In the genomic region with DNA sequence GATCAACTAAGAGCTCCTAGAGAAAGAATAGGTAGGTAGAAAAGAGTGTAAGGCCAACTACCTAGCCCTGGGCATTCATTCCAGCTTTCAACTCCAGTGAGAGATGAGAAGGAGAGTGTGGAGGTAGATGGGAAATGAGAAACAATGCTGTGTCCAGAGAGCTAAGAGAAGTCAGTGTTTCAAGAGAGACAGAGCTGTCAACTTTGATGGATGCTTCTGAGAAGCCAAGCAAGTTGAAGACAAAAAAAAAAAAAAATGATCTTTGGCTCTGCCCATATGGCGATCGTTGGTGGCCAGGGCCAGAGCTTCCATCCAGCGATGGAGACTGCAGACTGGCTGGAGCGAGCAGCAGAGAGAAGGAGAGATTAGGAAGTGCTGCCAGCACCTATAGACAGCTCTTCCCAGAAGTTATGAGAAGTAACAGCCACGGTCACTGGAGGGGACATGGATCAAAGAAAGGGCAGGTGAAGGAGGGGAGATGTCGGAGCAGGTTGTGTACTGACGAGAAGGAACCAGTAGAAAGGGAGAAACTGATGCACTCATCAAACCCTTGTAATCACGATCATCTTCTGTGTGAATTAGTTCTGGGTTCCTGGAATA, we compare ENCODE assay signal across 12 cellular contexts.
"Had no signal": no experiment of that assay in that cellular context is flagged by ENCODE, and none has a peak within 500 bp of the region (broad histone marks: within the 10 kb centered on the region; RNA-seq: fewer than 3 reads in every experiment).

No MANE protein-coding gene starts in this region.

- FAIRE-seq: endometrium, keratinocyte had no signal

- H3K9me3 Mint-ChIP-seq: activated CD4-positive, alpha-beta T cell treated with anti-CD3 and anti-CD28 coated beads, Interleukin-2, amount 10 ng/mL, durations not matched to agents 7 days and 5 days; memory B cell; natural killer cell had no signal

- H3K36me3 Mint-ChIP-seq: memory B cell, natural killer cell had no signal

- H3K4me3 ChIP-seq: cardiac muscle cell, hepatocyte, upper lobe of left lung had no signal

- H3K4me1 Mint-ChIP-seq: activated CD4-positive, alpha-beta T cell treated with anti-CD3 and anti-CD28 coated beads, Interleukin-2, amount 10 ng/mL, durations not matched to agents 7 days and 5 days had no signal

- H3K4me2 ChIP-seq: hepatocyte had no signal

- H3K27ac ChIP-seq: cardiac muscle cell, upper lobe of left lung had no signal

- H3K27ac Mint-ChIP-seq: activated CD4-positive, alpha-beta T cell treated with anti-CD3 and anti-CD28 coated beads, Interleukin-2, amount 10 ng/mL, durations not matched to agents 7 days and 5 days; memory B cell had no signal

- H2AFZ ChIP-seq: hepatocyte had no signal

- H3K4me3 Mint-ChIP-seq: activated CD4-positive, alpha-beta T cell treated with anti-CD3 and anti-CD28 coated beads, Interleukin-2, amount 10 ng/mL, durations not matched to agents 7 days and 5 days; memory B cell; natural killer cell had no signal

- H3K27me3 ChIP-seq: cardiac muscle cell, hepatocyte, upper lobe of left lung had no signal

- DNase-seq: activated CD4-positive, alpha-beta T cell treated with anti-CD3 and anti-CD28 coated beads, Interleukin-2, amount 10 ng/mL, durations not matched to agents 7 days and 5 days; activated naive CD4-positive, alpha-beta T cell; natural killer cell; stimulated activated naive CD4-positive, alpha-beta T cell; SW 1271; T-helper 9 cell; upper lobe of left lung had no signal

- H3K36me3 ChIP-seq: cardiac muscle cell, upper lobe of left lung had no signal

- H3K9me3 ChIP-seq: upper lobe of left lung had no signal

- H3K27me3 Mint-ChIP-seq: activated CD4-positive, alpha-beta T cell treated with anti-CD3 and anti-CD28 coated beads, Interleukin-2, amount 10 ng/mL, durations not matched to agents 7 days and 5 days had no signal

- H3K79me2 ChIP-seq: hepatocyte had no signal
